Comparison of ENCODE assay signal across 8 cellular contexts in genomic region chr1:203769505-203770343, GRCh38. TPM values are rescaled to one million over a fixed set of nuclear protein-coding genes. Genes with fewer than 3 reads are reported as not detected.
DNase-seq lines count a peak whose midpoint lies in the region; ATAC-seq and TF ChIP-seq lines count a peak whose summit lies in the region.

No MANE protein-coding gene starts in this region.

- WGBS in esophagus squamous epithelium, 2 donors = 34 to 38% methylated on average over 12 of the region's 15 CpGs

- H3K9me3 ChIP-seq in esophagus squamous epithelium = no peaks in the 10 kb centered on the region

- H3K4me3 ChIP-seq in AG04449 (ENCODE audit: low read depth, low read length) (no peak overlapping the region), esophagus squamous epithelium (peak overlapping the region in 3 of 4 donors; percentile 2 to 47 (median 11))

- H3K36me3 ChIP-seq in esophagus squamous epithelium = no peaks in the 10 kb centered on the region

- peak overlapping the region; percentile 68 to 86 (median 75) for H3K27ac ChIP-seq in esophagus squamous epithelium

- ATAC-seq in SK-N-SH treated with all-trans-retinoic acid at 6 μM for 48 hours = peak; percentile 88
- peak in 2 of 3 donors; percentile 9 to 24 for ATAC-seq in natural killer cell
- ATAC-seq in HG03565 (IDR thresholded peaks at IDR 0.05; ENCODE audit: unreplicated experiment) = no peak
- ATAC-seq in GM21529 (IDR thresholded peaks at IDR 0.05; ENCODE audit: unreplicated experiment) = no peak

- TF ChIP-seq POLR2A in esophagus squamous epithelium (IDR thresholded peaks at IDR 0.05) = no peak

- TF ChIP-seq CTCF in AG04449 (IDR thresholded peaks at IDR 0.05; ENCODE audit: insufficient read depth, low read length, missing control alignments) (no peak), esophagus squamous epithelium (IDR thresholded peaks at IDR 0.05) (no peak), natural killer cell (IDR thresholded peaks at IDR 0.05) (no peak)

- CTCF ChIA-PET in AG04449 (lab: Yijun Ruan, JAX) = interaction anchor here (0.6 kb wide), 1 partner anchor 12 kb away, joined by 3 read pairs; no protein-coding TSS in a partner anchor

- no peaks in the 10 kb centered on the region for H3K9me3 Mint-ChIP-seq in natural killer cell

- intact Hi-C loops in esophagus squamous epithelium (cut with DNase I) = no loop called here
- intact Hi-C loops in natural killer cell (cut with micrococcal nuclease) = loop anchor here (1.0 to 10.0 kb wide), 3 partner anchors 115 to 482 kb away; partner anchors contain the start of gene ATP2B4

- POLR2A ChIA-PET in AG04449 (lab: Yijun Ruan, JAX) = no interaction called here

- peak; percentile 70 for DNase-seq in AG04449 (ENCODE audit: low read depth, low spot score)
- DNase-seq in HS-5 (ENCODE audit: low read depth) = peak; percentile 69
- no peak for DNase-seq in esophagus squamous epithelium (lab: John Stamatoyannopoulos, UW)
- no peak for DNase-seq in natural killer cell
- DNase-seq in COLO829 (ENCODE audit: low spot score) = no peak

- H3K4me1 ChIP-seq in esophagus squamous epithelium = peaks cover 8 to 48% (median 30%) of the 10 kb centered on the region in 3 donors

- H3K4me3 Mint-ChIP-seq in natural killer cell = peak overlapping the region; percentile 71

- H3K27me3 Mint-ChIP-seq in natural killer cell (ENCODE audit: low read depth in 2 of 2) = no peaks in the 10 kb centered on the region

- H3K4me1 Mint-ChIP-seq in natural killer cell = peaks cover 46 to 49% of the 10 kb centered on the region in 2 donors

- H3K27me3 ChIP-seq in esophagus squamous epithelium = no peaks in the 10 kb centered on the region

- no peaks in the 10 kb centered on the region for H3K36me3 Mint-ChIP-seq in natural killer cell

- peak overlapping the region; percentile 71 to 86 for H3K27ac Mint-ChIP-seq in natural killer cell

TF ChIP-seq in SK-N-SH treated with all-trans-retinoic acid at 6 μM for 48 hours, 23 proteins besides CTCF, POLR2A, EP300 and RAD21:
- TF ChIP-seq ZNF70 (CRISPR knock-in tag; IDR thresholded peaks at IDR 0.05) (no peak), ESRRG (CRISPR knock-in tag; IDR thresholded peaks at IDR 0.05) (no peak), CREB5 (CRISPR knock-in tag; IDR thresholded peaks at IDR 0.05; ENCODE audit: low read depth) (no peak), TCF4 (CRISPR knock-in tag; IDR thresholded peaks at IDR 0.05; ENCODE audit: borderline replicate concordance) (no peak), CSDC2 (CRISPR knock-in tag; IDR thresholded peaks at IDR 0.05) (no peak), TSHZ2 (CRISPR knock-in tag; IDR thresholded peaks at IDR 0.05) (no peak), SNAI2 (CRISPR knock-in tag; IDR thresholded peaks at IDR 0.05) (no peak), ISL1 (CRISPR knock-in tag; IDR thresholded peaks at IDR 0.05) (no peak), POU6F1 (CRISPR knock-in tag; IDR thresholded peaks at IDR 0.05; ENCODE audit: borderline replicate concordance, low read depth) (no peak), ZNF565 (CRISPR knock-in tag; conservative IDR thresholded peaks at IDR 0.05; ENCODE audit: low read depth) (no peak), ZNF8 (CRISPR knock-in tag; IDR thresholded peaks at IDR 0.05) (no peak), RARB (CRISPR knock-in tag; IDR thresholded peaks at IDR 0.05) (no peak), OSR1 (CRISPR knock-in tag; IDR thresholded peaks at IDR 0.05) (no peak), PPARA (CRISPR knock-in tag; IDR thresholded peaks at IDR 0.05; ENCODE audit: borderline replicate concordance) (no peak), ZFP30 (CRISPR knock-in tag; IDR thresholded peaks at IDR 0.05) (no peak), PATZ1 (CRISPR knock-in tag; IDR thresholded peaks at IDR 0.05; ENCODE audit: borderline replicate concordance) (no peak), ZFP3 (CRISPR knock-in tag; IDR thresholded peaks at IDR 0.05) (no peak), BACH2 (CRISPR knock-in tag; IDR thresholded peaks at IDR 0.05; ENCODE audit: borderline replicate concordance) (no peak), GLIS3 (CRISPR knock-in tag; IDR thresholded peaks at IDR 0.05) (no peak), TOX (CRISPR knock-in tag; IDR thresholded peaks at IDR 0.05; ENCODE audit: borderline replicate concordance) (no peak)

RNA-seq across cellular contexts. Expression of gene LAX1, which starts 4.7 kb away (rescaled TPM):
- total RNA-seq in esophagus squamous epithelium (1 to 10 TPM in 2 of 4 donors, under 1 TPM in 1, not detected in 1; 0.66 to 1.7 (median 1.7) TPM), natural killer cell (10 to 100 TPM; 33.8 to 48.2 (median 41.2) TPM)

RNA-seq across cellular contexts. Expression of gene ZBED6, which starts 25.7 kb away (rescaled TPM):
- total RNA-seq in esophagus squamous epithelium (10 to 100 TPM in 3 of 4 donors, 1 to 10 TPM in 1; 7.2 to 18.7 (median 13.8) TPM), natural killer cell (10 to 100 TPM; 36.4 to 41.3 (median 39.8) TPM)

RNA-seq across cellular contexts. Expression of gene ZC3H11A, which starts 25.7 kb away (rescaled TPM):
- total RNA-seq in esophagus squamous epithelium (10 to 100 TPM; 55.5 to 97.8 (median 72.8) TPM), natural killer cell (10 to 100 TPM; 71.1 to 79.9 (median 78.2) TPM)

Comparison
In these comparisons a context has a peak if more than half of its experiments do, and no peak if none do; other contexts are left out.
1. DNase-seq: peak in AG04449 (single experiment) and HS-5 (single experiment); none in esophagus squamous epithelium (single experiment), natural killer cell (single experiment) and COLO829 (single experiment).
2. ATAC-seq: peak in SK-N-SH treated with all-trans-retinoic acid at 6 μM for 48 hours (single experiment) and natural killer cell (2 of 3); none in HG03565 (single experiment) and GM21529 (single experiment).
3. RNA of gene LAX1, which starts 4.7 kb away (total RNA-seq): 33.8 to 48.2 TPM in natural killer cell; 0.66 to 1.7 TPM in esophagus squamous epithelium; every median in the first group is over 10 times any median in the second.